In the genomic region with DNA sequence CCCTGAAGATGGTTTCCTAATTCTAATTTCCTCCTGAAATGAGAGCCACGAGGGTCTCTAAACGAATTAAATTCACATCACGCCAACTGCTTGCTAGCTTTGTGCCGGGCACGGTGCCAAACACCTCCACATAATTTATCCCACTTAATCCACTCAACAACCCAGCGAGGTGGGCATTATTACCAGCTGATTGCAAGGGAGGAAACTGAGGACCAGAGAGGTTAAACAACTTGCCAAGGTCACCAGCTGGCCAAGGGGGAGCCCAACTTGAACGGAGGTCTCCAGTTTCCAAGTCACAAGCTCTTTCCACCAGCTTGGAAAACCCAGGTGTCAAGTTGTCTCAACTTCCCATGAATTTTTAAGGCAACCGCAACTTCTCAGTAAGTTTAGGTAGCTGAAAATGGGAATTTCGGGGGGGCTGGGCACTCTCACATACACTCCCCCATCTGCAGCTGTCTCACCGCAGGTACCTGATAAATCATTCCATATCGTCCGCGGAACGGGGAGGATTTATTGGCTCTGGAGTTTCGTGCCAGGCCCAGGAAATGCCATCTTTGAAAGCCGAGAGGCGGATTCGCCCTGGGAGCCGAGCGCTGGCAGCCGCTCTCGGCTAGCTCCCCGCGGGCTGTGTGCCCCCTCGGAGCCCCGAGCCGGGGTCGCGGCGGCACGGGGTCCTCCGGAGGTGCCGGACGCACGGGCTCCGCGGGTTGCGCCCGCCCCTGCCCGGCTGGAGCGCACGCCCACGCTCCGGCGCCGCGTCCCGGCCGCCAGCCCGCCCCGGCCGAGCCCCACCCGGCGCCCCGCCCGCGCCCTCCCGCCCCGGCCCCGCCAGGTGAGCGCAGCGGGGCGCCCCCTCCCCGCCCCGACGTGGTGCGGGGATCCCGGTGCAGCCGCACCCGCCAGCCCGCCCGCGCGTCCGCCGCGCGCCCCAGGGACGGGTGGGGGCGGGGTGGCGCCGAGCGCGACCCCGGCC, we compare ENCODE assay signal across 9 cellular contexts. TPM values are rescaled to one million over a fixed set of nuclear protein-coding genes. Genes with fewer than 3 reads are reported as not detected.
DNase-seq lines count a peak whose midpoint lies in the region; ATAC-seq and TF ChIP-seq lines count a peak whose summit lies in the region.
"Had no signal": no experiment of that assay in that cellular context is flagged by ENCODE, and none has a peak within 500 bp of the region (broad histone marks: within the 10 kb centered on the region; RNA-seq: fewer than 3 reads in every experiment).

No MANE protein-coding gene starts in this region.

- CTCF ChIA-PET in PC-3 (lab: Charles Lee) = no interaction called here

- H3K36me3 ChIP-seq in PC-3 (ENCODE audit: low read depth, low read length) (no peaks in the 10 kb centered on the region), gastrocnemius medialis (no peaks in the 10 kb centered on the region), Karpas-422 (ENCODE audit: insufficient read depth, low read length) (no peaks in the 10 kb centered on the region), adrenal gland (replicated peaks in 1 of 2) (no peaks in the 10 kb centered on the region)

- in situ Hi-C loops in gastrocnemius medialis (cut with MboI; ENCODE audit: low sequenced_read_pairs in 4 of 4) = no loop called here

- peaks cover 28% of the 10 kb centered on the region for H3K4me1 ChIP-seq in PC-3 (ENCODE audit: insufficient read depth, low read length)
- H3K4me1 ChIP-seq in foreskin keratinocyte = peaks cover 7% of the 10 kb centered on the region
- peaks cover 8 to 26% of the 10 kb centered on the region in 2 donors for H3K4me1 ChIP-seq in gastrocnemius medialis
- peaks cover 4% of the 10 kb centered on the region for H3K4me1 ChIP-seq in Karpas-422 (ENCODE audit: low read length)
- peaks cover 0 to 10% of the 10 kb centered on the region in 2 donors for H3K4me1 ChIP-seq in adrenal gland (replicated peaks in 1 of 2)

- H3F3A ChIP-seq in PC-3 (ENCODE audit: low read length, unreplicated experiment) = no peaks in the 10 kb centered on the region

- no peaks in the 10 kb centered on the region for H3K27me3 ChIP-seq in PC-3 (ENCODE audit: low read length)
- peaks cover 4% of the 10 kb centered on the region for H3K27me3 ChIP-seq in foreskin keratinocyte
- peaks cover 0 to 2% (median 0%) of the 10 kb centered on the region in 3 donors for H3K27me3 ChIP-seq in gastrocnemius medialis
- H3K27me3 ChIP-seq in Karpas-422 (ENCODE audit: low read length) = no peaks in the 10 kb centered on the region
- H3K27me3 ChIP-seq in adrenal gland = peaks cover 26% of the 10 kb centered on the region

- H3K4me2 ChIP-seq in PC-3 (ENCODE audit: low read length) = peak overlapping the region; percentile 98
- H3K4me2 ChIP-seq in Karpas-422 (ENCODE audit: low read depth, low read length, poor library complexity, severe bottlenecking) = no peak overlapping the region

- 6 to 22% (median 16%) methylated on average over 20 to 85 of the region's 85 CpGs for WGBS in adrenal gland, 4 donors

- no TSS peak for BruUV-seq in PC-3 (replicated peaks; lab: Mats Ljungman, UMichigan)

- H3K4me3 ChIP-seq in HFF-Myc (replicated peaks; ENCODE audit: low read depth, low read length) (peak overlapping the region; percentile 46), PC-3 (ENCODE audit: low read length) (peak overlapping the region; percentile 77), gastrocnemius medialis (peak overlapping the region; percentile 41 to 65 (median 60)), Karpas-422 (ENCODE audit: low read length) (no peak overlapping the region), adrenal gland (peak overlapping the region in 2 of 4 donors; percentile 7 to 59)

- H3K9ac ChIP-seq in PC-3 (ENCODE audit: low read length) (peak overlapping the region; percentile 61), Karpas-422 (ENCODE audit: low read length) (no peak overlapping the region)

- H4K20me1 ChIP-seq in PC-3 (ENCODE audit: low read length) = no peaks in the 10 kb centered on the region
- H4K20me1 ChIP-seq in Karpas-422 (ENCODE audit: insufficient read depth, low read depth, low read length) = no peaks in the 10 kb centered on the region

- H3K9me3 ChIP-seq in PC-3 (ENCODE audit: low read length) (no peaks in the 10 kb centered on the region), gastrocnemius medialis (no peaks in the 10 kb centered on the region), Karpas-422 (ENCODE audit: low read length) (no peaks in the 10 kb centered on the region), adrenal gland (replicated peaks in 1 of 3) (no peaks in the 10 kb centered on the region)

- peaks cover 51% of the 10 kb centered on the region for H3K79me2 ChIP-seq in PC-3 (ENCODE audit: low read length)
- H3K79me2 ChIP-seq in Karpas-422 (ENCODE audit: low read length) = no peaks in the 10 kb centered on the region

- ATAC-seq in PC-3 (peak; percentile 39), foreskin keratinocyte (peak; percentile 49), gastrocnemius medialis (peak; percentile 65 to 75)

- TF ChIP-seq POLR2A in gastrocnemius medialis (IDR thresholded peaks at IDR 0.05) = no peak
- TF ChIP-seq POLR2A in adrenal gland (IDR thresholded peaks at IDR 0.05) = no peak

- H3K9me2 ChIP-seq in PC-3 (replicated peaks; ENCODE audit: low read length) (no peaks in the 10 kb centered on the region), Karpas-422 (replicated peaks; ENCODE audit: insufficient read depth, low read length) (no peaks in the 10 kb centered on the region)

- no peak for TF ChIP-seq CTCF in HFF-Myc (IDR thresholded peaks at IDR 0.05; ENCODE audit: low read depth, low read length, missing control alignments)
- no peak for TF ChIP-seq CTCF in PC-3 (conservative IDR thresholded peaks at IDR 0.05; ENCODE audit: low read depth, low read length)
- no peak for TF ChIP-seq CTCF in foreskin keratinocyte (conservative IDR thresholded peaks at IDR 0.05)
- TF ChIP-seq CTCF in gastrocnemius medialis (IDR thresholded peaks at IDR 0.05 in 4 of 5, conservative IDR thresholded peaks at IDR 0.05 in 1 of 5) = no peak
- TF ChIP-seq CTCF in adrenal gland (IDR thresholded peaks at IDR 0.05) = no peak

- POLR2A ChIA-PET in PC-3 (lab: Charles Lee; ENCODE audit: unreplicated experiment) = no interaction called here

- peak overlapping the region; percentile 63; the same call in 1 of the 2 replicates for H2AFZ ChIP-seq in PC-3 (ENCODE audit: low read length)
- no peak overlapping the region for H2AFZ ChIP-seq in Karpas-422 (ENCODE audit: low read length)

- DNase-seq in HFF-Myc (ENCODE audit: extremely low read depth, low read depth) (no peak), PC-3 (peak; percentile 55), foreskin keratinocyte (peak in 1 of 2 donors; percentile 58), gastrocnemius medialis (peak; percentile 28 to 70), GDM1 (lab: John Stamatoyannopoulos, UW) (no peak), Karpas-422 (no peak), H4 (ENCODE audit: low spot score) (no peak), adrenal gland (no peak)

- no peak overlapping the region for H3K27ac ChIP-seq in PC-3 (ENCODE audit: low read length)
- peak overlapping the region; percentile 19 for H3K27ac ChIP-seq in foreskin keratinocyte
- H3K27ac ChIP-seq in gastrocnemius medialis = peak overlapping the region; percentile 75 to 87 (median 84)
- H3K27ac ChIP-seq in Karpas-422 (ENCODE audit: low read length) = no peak overlapping the region
- H3K27ac ChIP-seq in adrenal gland = no peak overlapping the region
- H3K27ac ChIP-seq: HL-60 had no signal

- intact Hi-C loops in PC-3 (cut with micrococcal nuclease) (no loop called here), gastrocnemius medialis (cut with DNase I; ENCODE audit: low total_unique reads) (no loop called here), adrenal gland (cut with DNase I) (no loop called here)

RNA-seq across cellular contexts. Expression of gene PTPN3, which starts 0.6 kb away (rescaled TPM):
- total RNA-seq in PC-3 (2014; rRNA removed) (8.4 and 8.7 TPM in 2 replicates), foreskin keratinocyte (14.4 and 19.5 TPM in 2 replicates), gastrocnemius medialis (100 to 1,000 TPM in 2 of 4 donors, 10 to 100 TPM in 2; 15.6 to 305 (median 82.2) TPM), adrenal gland (1 to 10 TPM; 2.5 to 5.5 (median 3.2) TPM)
- polyA plus RNA-seq in foreskin keratinocyte (7.5 and 12.2 TPM in 2 replicates), adrenal gland (1 to 10 TPM; 1.6 to 6.1 (median 3.1) TPM)
- total RNA-seq in Karpas-422 (2014; rRNA removed; shearing (Covaris generic); ENCODE audit: low replicate concordance) = not detected in 2 replicates
- total RNA-seq in H4 (2014; rRNA removed; shearing (Covaris generic)) = 5.2 and 5.9 TPM in 2 replicates

Comparison
In these comparisons a context has a peak if more than half of its experiments do, and no peak if none do; other contexts are left out.
1. DNase-seq: peak in PC-3 (single experiment) and gastrocnemius medialis (2 of 2); none in HFF-Myc (single experiment), GDM1 (single experiment), Karpas-422 (single experiment), H4 (single experiment) and adrenal gland (0 of 7).
2. H3K27ac ChIP-seq: peak in foreskin keratinocyte (single experiment) and gastrocnemius medialis (4 of 4); none in PC-3 (single experiment), Karpas-422 (single experiment) and adrenal gland (0 of 5).
3. Peak in every context shown above with its lines, with median percentiles within 50 percentile points of each other: ATAC-seq.